ENCODE assay signal across 8 cellular contexts in genomic region chr12:94622475-94622874, GRCh38. TPM values are rescaled to one million over a fixed set of nuclear protein-coding genes. Genes with fewer than 3 reads are reported as not detected.
DNase-seq lines count a peak whose midpoint lies in the region; FAIRE-seq and TF ChIP-seq lines count a peak whose summit lies in the region.

No MANE protein-coding gene starts in this region.

- H3K4me1 Mint-ChIP-seq in brain: peaks cover 27% of the 10 kb centered on the region

- no peak overlapping the region for H3K4me3 ChIP-seq in BLaER1
- H3K4me3 ChIP-seq in mucosa of stomach (ENCODE audit: low read length): no peak overlapping the region

- no peak for TF ChIP-seq POLR2A in GM12892 (IDR thresholded peaks at IDR 0.05; ENCODE audit: low read depth, low read length)

- no peak for TF ChIP-seq CTCF in brain (conservative IDR thresholded peaks at IDR 0.05)

- peak overlapping the region in 3 of 5 experiments; percentile 67 to 89 (median 75) for H3K27ac Mint-ChIP-seq in brain

- peak overlapping the region in 3 of 5 experiments; percentile 5 to 37 (median 22) for H3K4me3 Mint-ChIP-seq in brain

- no peak overlapping the region for H3K27ac ChIP-seq in BLaER1
- H3K27ac ChIP-seq in caudate nucleus (ENCODE audit: low read depth, low read length): no peak overlapping the region

- peaks cover 0 to 15% (median 10%) of the 10 kb centered on the region in 5 experiments for H3K9me3 Mint-ChIP-seq in brain

- H3K9me3 ChIP-seq in BLaER1 (peaks cover 35% of the 10 kb centered on the region), mucosa of stomach (ENCODE audit: control insufficient read depth, low read length) (no peaks in the 10 kb centered on the region)

- H3K27me3 Mint-ChIP-seq in brain: peaks cover 4% of the 10 kb centered on the region

- peak; percentile 32 for DNase-seq in HT1080 (ENCODE audit: low read depth)
- no peak for DNase-seq in GM12892 (ENCODE audit: insufficient read length)
- DNase-seq in caudate nucleus (lab: John Stamatoyannopoulos, UW): no peak
- DNase-seq in NCI-H2081 treated with DMSO at 0.1 percent for 48 hours (lab: John Stamatoyannopoulos, UW): no peak
- DNase-seq in NCI-H2107 treated with DMSO at 0.1 percent for 48 hours (lab: John Stamatoyannopoulos, UW; ENCODE audit: unreplicated experiment): no peak

- H3K9ac ChIP-seq in BLaER1: no peak overlapping the region
- peak overlapping the region; percentile 71 for H3K9ac ChIP-seq in mucosa of stomach (ENCODE audit: low read length)

- H3K36me3 ChIP-seq in BLaER1: no peaks in the 10 kb centered on the region
- no peaks in the 10 kb centered on the region for H3K36me3 ChIP-seq in mucosa of stomach (ENCODE audit: control insufficient read depth, insufficient read depth, low read length)

- H3K4me1 ChIP-seq in BLaER1 (peaks cover 22% of the 10 kb centered on the region), mucosa of stomach (ENCODE audit: control insufficient read depth, insufficient read depth, low read length) (peaks cover 25% of the 10 kb centered on the region)

- H3K27me3 ChIP-seq in BLaER1 (no peaks in the 10 kb centered on the region), mucosa of stomach (ENCODE audit: control insufficient read depth, insufficient read depth, low read length) (no peaks in the 10 kb centered on the region)

- no peaks in the 10 kb centered on the region for H4K20me1 ChIP-seq in BLaER1

- FAIRE-seq in GM12892 (lab: Jason Lieb, UNC): no peak

- peaks cover 14% of the 10 kb centered on the region for H3K36me3 Mint-ChIP-seq in brain

- peak overlapping the region; percentile 70 for H3K4me2 ChIP-seq in BLaER1

RNA-seq across cellular contexts. Expression of gene TMCC3, which starts 27.9 kb away (rescaled TPM):
- 5.2 TPM in 2 replicates for total RNA-seq in HT1080 (2014; rRNA removed; shearing (Covaris generic))
- 6.1 and 7.9 TPM in 2 replicates for polyA plus RNA-seq in HT1080 (2015; cell fraction: cytosol; rRNA removed)
- polyA plus RNA-seq in HT1080 (2015; cell fraction: nucleus; rRNA removed): 5.7 and 5.8 TPM in 2 replicates
- polyA plus RNA-seq in brain (ENCODE audit: insufficient read depth, low read depth, low replicate concordance): 8.4 TPM
- 16.0 TPM for polyA plus RNA-seq in GM12892 (2012; ENCODE audit: missing spikeins)
